In the genomic region with DNA sequence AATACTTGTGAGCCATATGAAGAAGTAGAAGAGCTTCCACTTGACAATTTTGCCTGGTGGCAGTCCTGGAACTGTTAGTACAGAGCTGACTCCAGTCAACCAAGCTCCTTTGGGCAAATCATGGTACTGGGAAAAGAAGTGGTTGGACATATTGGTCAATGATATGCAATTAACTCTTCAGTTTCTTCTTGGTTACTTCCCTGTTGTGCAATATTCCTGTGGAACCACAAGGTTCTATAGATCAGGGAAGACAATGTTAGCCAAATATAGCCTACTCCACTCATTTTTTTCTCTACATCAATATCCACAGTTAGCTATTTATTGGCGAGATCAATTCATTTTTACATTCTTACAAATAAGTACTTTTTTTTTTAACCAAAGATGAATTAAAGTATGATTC, we compare ENCODE assay signal across 2 cellular contexts.
TF ChIP-seq lines count a peak whose summit lies in the region.

No MANE protein-coding gene starts in this region.

TF ChIP-seq in A549, 52 proteins besides CTCF, POLR2A, EP300 and RAD21 (continued from another document):
- TF ChIP-seq REST (IDR thresholded peaks at IDR 0.05), result no peak
- no peak for TF ChIP-seq EHMT2 (IDR thresholded peaks at IDR 0.05; ENCODE audit: low read depth)
- no peak for TF ChIP-seq HOXA7 (CRISPR knock-in tag; IDR thresholded peaks at IDR 0.05)
- TF ChIP-seq, protein P1, sequence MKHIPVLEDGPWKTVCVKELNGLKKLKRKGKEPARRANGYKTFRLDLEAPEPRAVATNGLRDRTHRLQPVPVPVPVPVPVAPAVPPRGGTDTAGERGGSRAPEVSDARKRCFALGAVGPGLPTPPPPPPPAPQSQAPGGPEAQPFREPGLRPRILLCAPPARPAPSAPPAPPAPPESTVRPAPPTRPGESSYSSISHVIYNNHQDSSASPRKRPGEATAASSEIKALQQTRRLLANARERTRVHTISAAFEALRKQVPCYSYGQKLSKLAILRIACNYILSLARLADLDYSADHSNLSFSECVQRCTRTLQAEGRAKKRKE (CRISPR knock-in tag; IDR thresholded peaks at IDR 0.05; ENCODE audit: low read depth), result no peak
- TF ChIP-seq PHF8 (IDR thresholded peaks at IDR 0.05; ENCODE audit: borderline replicate concordance, low read depth), result no peak
- no peak for TF ChIP-seq HOXB13 (CRISPR knock-in tag; IDR thresholded peaks at IDR 0.05; ENCODE audit: low read depth)
- TF ChIP-seq, protein P2, sequence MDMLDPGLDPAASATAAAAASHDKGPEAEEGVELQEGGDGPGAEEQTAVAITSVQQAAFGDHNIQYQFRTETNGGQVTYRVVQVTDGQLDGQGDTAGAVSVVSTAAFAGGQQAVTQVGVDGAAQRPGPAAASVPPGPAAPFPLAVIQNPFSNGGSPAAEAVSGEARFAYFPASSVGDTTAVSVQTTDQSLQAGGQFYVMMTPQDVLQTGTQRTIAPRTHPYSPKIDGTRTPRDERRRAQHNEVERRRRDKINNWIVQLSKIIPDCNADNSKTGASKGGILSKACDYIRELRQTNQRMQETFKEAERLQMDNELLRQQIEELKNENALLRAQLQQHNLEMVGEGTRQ (IDR thresholded peaks at IDR 0.05), result no peak
- no peak for TF ChIP-seq ZFP36 (IDR thresholded peaks at IDR 0.05; ENCODE audit: borderline replicate concordance, partially characterized antibody)
- TF ChIP-seq E2F6 (IDR thresholded peaks at IDR 0.05; ENCODE audit: borderline replicate concordance, low read depth), result no peak
- no peak for TF ChIP-seq MAFK (IDR thresholded peaks at IDR 0.05; ENCODE audit: partially characterized antibody)
- no peak for TF ChIP-seq RNF2 (IDR thresholded peaks at IDR 0.05; ENCODE audit: borderline replicate concordance, low read depth)
- no peak for TF ChIP-seq ELK1 (IDR thresholded peaks at IDR 0.05; ENCODE audit: low read depth, low read length)
- TF ChIP-seq BHLHE40 (IDR thresholded peaks at IDR 0.05; ENCODE audit: low read depth, low read length), result no peak
TF ChIP-seq in A549: peak in this region for 0.

TF ChIP-seq in HCT116, 20 proteins besides CTCF, POLR2A, EP300 and RAD21 (continued from another document):
- no peak for TF ChIP-seq EZH2phosphoT487 (IDR thresholded peaks at IDR 0.05; ENCODE audit: borderline replicate concordance)
